8 cellular contexts compared by ENCODE assay signal in the genomic region with DNA sequence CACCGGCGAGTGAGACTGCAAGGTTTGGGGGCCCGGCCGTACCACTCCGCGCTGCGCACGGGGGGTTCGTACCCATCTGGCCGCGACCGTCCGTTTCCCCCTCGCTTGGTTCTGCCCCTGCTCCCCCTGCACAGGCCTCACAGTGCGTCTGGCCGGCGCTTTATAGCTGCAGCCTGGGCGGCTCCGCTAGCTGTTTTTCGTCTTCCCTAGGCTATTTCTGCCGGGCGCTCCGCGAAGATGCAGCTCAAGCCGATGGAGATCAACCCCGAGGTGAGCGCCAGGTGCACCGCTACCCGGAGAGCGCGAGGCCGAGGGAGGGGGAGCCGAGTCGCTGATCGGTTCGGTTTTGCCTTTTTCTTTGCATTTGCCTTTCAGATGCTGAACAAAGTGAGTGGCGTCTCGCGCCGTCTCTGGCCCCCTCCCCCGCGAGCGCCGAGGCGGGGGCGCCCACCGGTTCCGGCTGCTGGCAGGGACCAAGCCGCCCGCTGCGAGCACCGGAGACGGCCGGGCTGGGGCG. TPM values are rescaled to one million over a fixed set of nuclear protein-coding genes. Genes with fewer than 3 reads are reported as not detected.
DNase-seq lines count a peak whose midpoint lies in the region; ATAC-seq, FAIRE-seq and TF ChIP-seq lines count a peak whose summit lies in the region.

A gene (plus strand): TSS at position 189 of the 517 bp plus-strand sequence. CDS start 49 bp downstream, at position 238.

- no peak within 1 kb of the TSS for H3K9ac ChIP-seq in keratinocyte (ENCODE audit: control insufficient read depth, extremely low read depth, insufficient read depth, low read length)
- H3K9ac ChIP-seq in smooth muscle cell (ENCODE audit: low read depth), result peak within 1 kb of the TSS; percentile 49

- dilution Hi-C loops in keratinocyte (cut with MboI; ENCODE audit: extremely low pct_ligation_motif_present, low sequenced_read_pairs), result no loop called here

- no TSS peak for BruUV-seq in OCI-LY7 (replicated peaks; lab: Mats Ljungman, UMichigan)

- intact Hi-C loops in OCI-LY7 (cut with micrococcal nuclease; ENCODE audit: unreplicated experiment), result loop anchor here (1.0 kb wide), 1 partner anchor 264 kb away; no protein-coding TSS in a partner anchor

- peak within 1 kb of the TSS; percentile 97 for H2AFZ ChIP-seq in OCI-LY7 (ENCODE audit: low read length)
- H2AFZ ChIP-seq in keratinocyte (ENCODE audit: control insufficient read depth, low read length), result no peak within 1 kb of the TSS
- peak within 1 kb of the TSS; percentile 91 for H2AFZ ChIP-seq in smooth muscle cell (ENCODE audit: low read depth)

- no peaks in the 10 kb centered on the region for H3K9me2 ChIP-seq in OCI-LY7 (ENCODE audit: insufficient read depth, low read length)

- peak; percentile 35 for ATAC-seq in GM18861 (IDR thresholded peaks at IDR 0.05; ENCODE audit: unreplicated experiment)
- peak; percentile 48 for ATAC-seq in HG03575 (IDR thresholded peaks at IDR 0.05; ENCODE audit: extremely low read depth, insufficient number of reproducible peaks, low FRiP score, unreplicated experiment)

- H3K36me3 ChIP-seq in OCI-LY7 (ENCODE audit: insufficient read depth, low read length) (peaks cover 42% of the 10 kb centered on the region), keratinocyte (ENCODE audit: control insufficient read depth in 2 of 2, extremely low read depth in 1 of 2, insufficient read depth in 2 of 2, low read length in 2 of 2) (no peaks in the 10 kb centered on the region), smooth muscle cell (ENCODE audit: low read depth) (no peaks in the 10 kb centered on the region)

- H3K9me3 ChIP-seq in OCI-LY7 (ENCODE audit: low read length), result no peaks in the 10 kb centered on the region
- H3K9me3 ChIP-seq in keratinocyte (ENCODE audit: control insufficient read depth, low read depth, low read length), result no peaks in the 10 kb centered on the region
- no peaks in the 10 kb centered on the region for H3K9me3 ChIP-seq in smooth muscle cell (replicated peaks; ENCODE audit: low read depth)

- H3K27ac ChIP-seq in OCI-LY7 (ENCODE audit: low read depth, low read length, poor library complexity, severe bottlenecking) (peak within 1 kb of the TSS; percentile 67), keratinocyte (ENCODE audit: control insufficient read depth, insufficient read depth, low read length) (no peak within 1 kb of the TSS), smooth muscle cell (ENCODE audit: low read depth) (no peak within 1 kb of the TSS)

- no peak for FAIRE-seq in keratinocyte (lab: Jason Lieb, UNC)

- peaks cover 7% of the 10 kb centered on the region for H3F3A ChIP-seq in smooth muscle cell (ENCODE audit: low read depth)

- CTCF ChIA-PET in OCI-LY7 (lab: Charles Lee; ENCODE audit: unreplicated experiment), result interaction anchor here (0.7 kb wide), 1 partner anchor 40 kb away, joined by 3 read pairs; no protein-coding TSS in a partner anchor

- H3K27me3 ChIP-seq in keratinocyte (ENCODE audit: control insufficient read depth, extremely low read depth, insufficient read depth, low read length), result peaks cover 33% of the 10 kb centered on the region
- H3K27me3 ChIP-seq in smooth muscle cell (ENCODE audit: low read depth), result no peaks in the 10 kb centered on the region

- peaks cover 16% of the 10 kb centered on the region; the same call in 1 of the 2 replicates for H4K20me1 ChIP-seq in OCI-LY7 (ENCODE audit: insufficient read depth, low read length)
- no peaks in the 10 kb centered on the region for H4K20me1 ChIP-seq in keratinocyte (ENCODE audit: control insufficient read depth, extremely low read depth, insufficient read depth, low read length)
- peaks cover 5% of the 10 kb centered on the region for H4K20me1 ChIP-seq in smooth muscle cell (ENCODE audit: low read depth)

- peak; percentile 79 for DNase-seq in AG10803 (ENCODE audit: low read depth)
- peak; percentile 96 for DNase-seq in OCI-LY7 (ENCODE audit: low spot score)
- peak; percentile 96 for DNase-seq in choroid plexus epithelial cell (ENCODE audit: low read depth)
- no peak for DNase-seq in keratinocyte (ENCODE audit: low read depth, low spot score)
- peak; percentile 33 for DNase-seq in smooth muscle cell (lab: John Stamatoyannopoulos, UW; ENCODE audit: unreplicated experiment)
- DNase-seq in KG1 (lab: John Stamatoyannopoulos, UW), result no peak

- H3K79me2 ChIP-seq in OCI-LY7 (ENCODE audit: insufficient read depth, low read depth, low read length) (peaks cover 26% of the 10 kb centered on the region), keratinocyte (ENCODE audit: control insufficient read depth, insufficient read depth, low read length) (no peaks in the 10 kb centered on the region), smooth muscle cell (ENCODE audit: low read depth) (no peaks in the 10 kb centered on the region)

- under 1% methylated on average over 53 of the region's 55 CpGs for WGBS in smooth muscle cell (ENCODE audit: low lambda C conversion rate)

- H3K4me1 ChIP-seq in OCI-LY7 (ENCODE audit: insufficient read depth, low read length, poor library complexity, severe bottlenecking), result peaks cover 32% of the 10 kb centered on the region
- no peaks in the 10 kb centered on the region for H3K4me1 ChIP-seq in keratinocyte (ENCODE audit: control insufficient read depth, extremely low read depth, insufficient read depth, low read length)
- peaks cover 3% of the 10 kb centered on the region for H3K4me1 ChIP-seq in smooth muscle cell (ENCODE audit: low read depth)

- H3K9me1 ChIP-seq in keratinocyte (ENCODE audit: control insufficient read depth, extremely low read depth, insufficient read depth, low read length), result no peaks in the 10 kb centered on the region

- H3K4me3 ChIP-seq in AG10803 (ENCODE audit: low read length) (peak within 1 kb of the TSS; percentile 69), OCI-LY7 (ENCODE audit: low read depth, low read length, poor library complexity, severe bottlenecking) (peak within 1 kb of the TSS; percentile 90), choroid plexus epithelial cell (ENCODE audit: low read depth, low read length) (peak within 1 kb of the TSS; percentile 88), keratinocyte (ENCODE audit: control insufficient read depth in 2 of 3, extremely low read depth in 1 of 3, insufficient read depth in 2 of 3, low read depth in 1 of 3, low read length in 3 of 3) (peak within 1 kb of the TSS; percentile 31 to 44 (median 38)), smooth muscle cell (peak within 1 kb of the TSS; percentile 77)

- POLR2A ChIA-PET in OCI-LY7 (lab: Charles Lee), result interaction anchor here (0.6 to 3.0 kb wide), 19 partner anchors 9 to 1757 kb away, joined by 3 to 13 read pairs (median 3); a partner anchor contains a TSS

- TF ChIP-seq CTCF in AG10803 (conservative IDR thresholded peaks at IDR 0.05; ENCODE audit: low read length) (no peak), OCI-LY7 (conservative IDR thresholded peaks at IDR 0.05; ENCODE audit: low read length) (no peak), choroid plexus epithelial cell (conservative IDR thresholded peaks at IDR 0.05; ENCODE audit: low read depth, low read length) (no peak), keratinocyte (optimal IDR thresholded peaks at IDR 0.05 in 1 of 3, IDR thresholded peaks at IDR 0.05 in 1 of 3, conservative IDR thresholded peaks at IDR 0.05 in 1 of 3; ENCODE audit: extremely low read depth in 1 of 3, insufficient read depth in 2 of 3, low read length in 3 of 3) (no peak), smooth muscle cell (IDR thresholded peaks at IDR 0.05; ENCODE audit: borderline replicate concordance, insufficient read depth, poor library complexity, severe bottlenecking) (no peak)

- peak within 1 kb of the TSS; percentile 91 for H3K4me2 ChIP-seq in OCI-LY7 (ENCODE audit: low read length)
- H3K4me2 ChIP-seq in keratinocyte (ENCODE audit: control insufficient read depth, extremely low read depth, insufficient read depth, low read depth, low read length), result peak within 1 kb of the TSS; percentile 54
- H3K4me2 ChIP-seq in smooth muscle cell, result peak within 1 kb of the TSS; percentile 93

RNA-seq across cellular contexts. Expression of the gene that starts here (rescaled TPM):
- total RNA-seq in OCI-LY7 (2014; rRNA removed; shearing (Covaris generic)), result 409 and 430 TPM in 2 replicates
- total RNA-seq in OCI-LY7 (2022), result 375 and 432 TPM in 2 replicates
- polyA plus RNA-seq in keratinocyte, result 2.8 to 3.9 TPM (median 3.0 TPM) in 3 replicates
- polyA plus RNA-seq in keratinocyte (2011; ENCODE audit: low read depth), result 0.85 TPM
- polyA plus RNA-seq in keratinocyte (2011; cell fraction: cytosol; rRNA removed), result 4.8 and 7.8 TPM in 2 replicates
- 10.3 and 11.6 TPM in 2 replicates for polyA plus RNA-seq in keratinocyte (2011; cell fraction: nucleus; rRNA removed)
- polyA plus RNA-seq in keratinocyte (2012; ENCODE audit: low replicate concordance), result 0.61 and 1.8 TPM in 2 replicates
- polyA minus RNA-seq in keratinocyte, result 0.42 to 1.3 TPM (median 0.52 TPM) in 3 replicates
- polyA minus RNA-seq in keratinocyte (2011; cell fraction: cytosol; rRNA and poly(A)+ RNA removed), result 2.1 TPM
- polyA minus RNA-seq in keratinocyte (2011; cell fraction: nucleus; rRNA and poly(A)+ RNA removed), result 1.4 and 1.9 TPM in 2 replicates
- total RNA-seq in smooth muscle cell, result 330 and 360 TPM in 2 replicates
- polyA plus RNA-seq in smooth muscle cell, result 206 and 223 TPM in 2 replicates

Comparison
In these comparisons a context has a peak if more than half of its experiments do, and no peak if none do; other contexts are left out.
1. RNA of the gene that starts here (polyA plus RNA-seq): 206 to 223 TPM in smooth muscle cell; 0.61 to 11.6 TPM in keratinocyte; every median in the first group is over 10 times any median in the second.
2. DNase-seq: peak in AG10803 (single experiment), OCI-LY7 (single experiment), choroid plexus epithelial cell (single experiment) and smooth muscle cell (single experiment); none in keratinocyte (single experiment) and KG1 (single experiment).
3. H3K4me3 ChIP-seq: peak in every context shown above with its lines; median percentile 90 in OCI-LY7; 88 in choroid plexus epithelial cell; 77 in smooth muscle cell; 69 in AG10803; 38 in keratinocyte.
4. Peak in every context shown above with its lines, with median percentiles within 50 percentile points of each other: H3K4me2 ChIP-seq.